1 cellular context compared by ENCODE assay signal in the genomic region with DNA sequence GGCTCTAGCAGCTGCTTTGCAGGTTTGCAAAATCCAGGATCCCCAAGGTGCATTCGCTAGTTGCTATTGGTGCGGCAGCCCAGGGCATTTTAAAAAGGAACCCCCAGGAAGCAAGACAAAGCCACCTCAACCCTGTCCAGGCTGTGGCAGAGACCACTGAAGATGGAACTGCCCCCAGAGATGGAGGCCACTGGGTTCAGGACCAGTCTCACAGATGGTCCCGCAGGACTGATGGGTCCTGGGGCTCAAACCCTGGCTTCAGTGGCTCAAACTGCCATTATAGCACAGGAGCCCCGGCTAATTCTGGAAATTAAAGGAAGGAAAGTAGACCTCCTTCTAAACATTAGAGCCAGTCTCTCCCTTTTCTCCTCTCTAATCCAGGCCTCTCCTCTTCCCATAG.
TF ChIP-seq lines count a peak whose summit lies in the region.

No MANE protein-coding gene starts in this region.

TF ChIP-seq in SK-N-SH treated with all-trans-retinoic acid at 6 μM for 48 hours, 23 proteins besides CTCF, POLR2A, EP300 and RAD21 (continued from another document):
- TF ChIP-seq, protein P1, sequence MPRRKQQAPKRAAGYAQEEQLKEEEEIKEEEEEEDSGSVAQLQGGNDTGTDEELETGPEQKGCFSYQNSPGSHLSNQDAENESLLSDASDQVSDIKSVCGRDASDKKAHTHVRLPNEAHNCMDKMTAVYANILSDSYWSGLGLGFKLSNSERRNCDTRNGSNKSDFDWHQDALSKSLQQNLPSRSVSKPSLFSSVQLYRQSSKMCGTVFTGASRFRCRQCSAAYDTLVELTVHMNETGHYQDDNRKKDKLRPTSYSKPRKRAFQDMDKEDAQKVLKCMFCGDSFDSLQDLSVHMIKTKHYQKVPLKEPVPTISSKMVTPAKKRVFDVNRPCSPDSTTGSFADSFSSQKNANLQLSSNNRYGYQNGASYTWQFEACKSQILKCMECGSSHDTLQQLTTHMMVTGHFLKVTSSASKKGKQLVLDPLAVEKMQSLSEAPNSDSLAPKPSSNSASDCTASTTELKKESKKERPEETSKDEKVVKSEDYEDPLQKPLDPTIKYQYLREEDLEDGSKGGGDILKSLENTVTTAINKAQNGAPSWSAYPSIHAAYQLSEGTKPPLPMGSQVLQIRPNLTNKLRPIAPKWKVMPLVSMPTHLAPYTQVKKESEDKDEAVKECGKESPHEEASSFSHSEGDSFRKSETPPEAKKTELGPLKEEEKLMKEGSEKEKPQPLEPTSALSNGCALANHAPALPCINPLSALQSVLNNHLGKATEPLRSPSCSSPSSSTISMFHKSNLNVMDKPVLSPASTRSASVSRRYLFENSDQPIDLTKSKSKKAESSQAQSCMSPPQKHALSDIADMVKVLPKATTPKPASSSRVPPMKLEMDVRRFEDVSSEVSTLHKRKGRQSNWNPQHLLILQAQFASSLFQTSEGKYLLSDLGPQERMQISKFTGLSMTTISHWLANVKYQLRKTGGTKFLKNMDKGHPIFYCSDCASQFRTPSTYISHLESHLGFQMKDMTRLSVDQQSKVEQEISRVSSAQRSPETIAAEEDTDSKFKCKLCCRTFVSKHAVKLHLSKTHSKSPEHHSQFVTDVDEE (CRISPR knock-in tag; IDR thresholded peaks at IDR 0.05) = no peak
TF ChIP-seq in SK-N-SH treated with all-trans-retinoic acid at 6 μM for 48 hours: peak in this region for 0.
